ENCODE assay signal across 1 cellular context in the genomic region with DNA sequence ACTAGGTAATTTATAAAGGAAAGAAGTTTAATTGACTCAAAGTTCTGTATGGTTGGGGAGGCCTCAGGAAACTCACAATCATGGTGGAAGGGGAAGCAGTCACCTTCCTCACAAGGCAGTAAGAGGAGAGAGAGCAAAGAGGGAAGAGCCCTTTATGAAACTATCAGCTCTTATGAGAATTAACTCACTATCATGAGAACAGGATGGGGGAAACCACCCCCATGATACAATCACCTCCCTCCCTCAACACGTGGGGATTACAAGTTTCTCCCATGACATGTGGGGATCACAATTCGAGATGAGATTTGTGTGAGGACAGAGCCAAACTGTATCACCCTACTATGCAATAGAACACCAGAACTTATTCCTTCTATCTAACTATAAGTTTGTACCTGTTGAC.
TF ChIP-seq lines count a peak whose summit lies in the region.

No MANE protein-coding gene starts in this region.

TF ChIP-seq in HepG2, 621 proteins besides CTCF, POLR2A, EP300 and RAD21:
- TF ChIP-seq ZNF607 (CRISPR knock-in tag; IDR thresholded peaks at IDR 0.05; ENCODE audit: borderline replicate concordance) (no peak), TRIM24 (CRISPR knock-in tag; IDR thresholded peaks at IDR 0.05) (no peak)
- TF ChIP-seq, protein P1, sequence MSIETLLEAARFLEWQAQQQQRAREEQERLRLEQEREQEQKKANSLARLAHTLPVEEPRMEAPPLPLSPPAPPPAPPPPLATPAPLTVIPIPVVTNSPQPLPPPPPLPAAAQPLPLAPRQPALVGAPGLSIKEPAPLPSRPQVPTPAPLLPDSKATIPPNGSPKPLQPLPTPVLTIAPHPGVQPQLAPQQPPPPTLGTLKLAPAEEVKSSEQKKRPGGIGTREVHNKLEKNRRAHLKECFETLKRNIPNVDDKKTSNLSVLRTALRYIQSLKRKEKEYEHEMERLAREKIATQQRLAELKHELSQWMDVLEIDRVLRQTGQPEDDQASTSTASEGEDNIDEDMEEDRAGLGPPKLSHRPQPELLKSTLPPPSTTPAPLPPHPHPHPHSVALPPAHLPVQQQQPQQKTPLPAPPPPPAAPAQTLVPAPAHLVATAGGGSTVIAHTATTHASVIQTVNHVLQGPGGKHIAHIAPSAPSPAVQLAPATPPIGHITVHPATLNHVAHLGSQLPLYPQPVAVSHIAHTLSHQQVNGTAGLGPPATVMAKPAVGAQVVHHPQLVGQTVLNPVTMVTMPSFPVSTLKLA (IDR thresholded peaks at IDR 0.05), result peak; percentile 12; the same call in 1 of the 2 replicates
TF ChIP-seq in HepG2: peak in this region for 1.
